In the genomic region with DNA sequence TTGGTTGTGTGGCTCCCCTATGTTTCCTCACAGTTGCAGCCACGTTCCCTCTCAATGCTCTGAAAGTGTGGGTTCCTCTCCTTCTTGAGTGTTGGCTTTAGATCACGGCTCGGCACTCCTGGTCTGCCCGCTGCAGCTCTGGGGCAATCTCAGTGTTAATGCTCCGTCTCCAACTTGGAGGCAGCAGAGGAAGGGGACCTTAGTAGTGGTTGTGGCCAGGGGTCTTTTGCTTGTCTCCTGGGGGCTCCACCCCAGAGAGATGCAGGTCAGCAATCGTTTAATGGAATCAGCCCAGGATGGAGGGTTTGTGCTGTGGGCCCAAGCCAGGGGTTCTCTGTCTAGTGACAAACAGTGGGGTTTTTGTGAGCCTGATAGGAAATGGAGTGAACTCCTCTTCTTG, we compare ENCODE assay signal across 8 cellular contexts.
"Had no signal": no experiment of that assay in that cellular context is flagged by ENCODE, and none has a peak within 500 bp of the region (broad histone marks: within the 10 kb centered on the region; RNA-seq: fewer than 3 reads in every experiment).

No MANE protein-coding gene starts in this region.

- DNase-seq: IMR-90, KBM-7, KG1 had no signal

- H3K27me3 Mint-ChIP-seq: IgD-negative memory B cell had no signal

- H3K4me3 ChIP-seq: K562 had no signal

- H3K27ac ChIP-seq: HL-60 had no signal

- H3K36me3 Mint-ChIP-seq: IgD-negative memory B cell had no signal

- H3K4me1 Mint-ChIP-seq: IgD-negative memory B cell had no signal

- H3K9me3 Mint-ChIP-seq: IgD-negative memory B cell had no signal

- FAIRE-seq: HepG2, HTR-8/SVneo, K562 had no signal

- H3K4me3 Mint-ChIP-seq: IgD-negative memory B cell had no signal

- ATAC-seq: HepG2, K562 had no signal

- H3K27ac Mint-ChIP-seq: IgD-negative memory B cell had no signal
